In genomic region chr2:143698350-143698749, GRCh38 we compare ENCODE assay signal across 13 cellular contexts.
A peak's percentile ranks its signal among the peaks of the same experiment; 100 is the strongest.
DNase-seq lines count a peak whose midpoint lies in the region; ATAC-seq, FAIRE-seq and TF ChIP-seq lines count a peak whose summit lies in the region.
"Had no signal": no experiment of that assay in that cellular context is flagged by ENCODE, and none has a peak within 500 bp of the region (broad histone marks: within the 10 kb centered on the region; RNA-seq: fewer than 3 reads in every experiment).

No MANE protein-coding gene starts in this region.

- intact Hi-C loops in activated CD4-positive, alpha-beta memory T cell treated with anti-CD3 and anti-CD28 coated beads for 36 hours (cut with micrococcal nuclease), result loop anchor here (2.0 to 5.0 kb wide), 5 partner anchors 66 to 436 kb away; no protein-coding TSS in a partner anchor
- intact Hi-C loops in posterior cingulate gyrus (cut with DNase I), result no loop called here

- H3K4me1 Mint-ChIP-seq in activated T-cell treated with anti-CD3 and anti-CD28 coated beads, Interleukin-2, amount 50 U/mL, for 4 hours (ENCODE audit: low read depth), result peaks cover 33% of the 10 kb centered on the region
- peaks cover 71% of the 10 kb centered on the region for H3K4me1 Mint-ChIP-seq in activated CD4-positive, alpha-beta memory T cell treated with anti-CD3 and anti-CD28 coated beads for 36 hours (ENCODE audit: low read depth)
- peaks cover 50% of the 10 kb centered on the region for H3K4me1 Mint-ChIP-seq in nephron

- H3K27ac Mint-ChIP-seq in activated CD4-positive, alpha-beta memory T cell treated with anti-CD3 and anti-CD28 coated beads for 36 hours, result peak overlapping the region; percentile 64
- peak overlapping the region in 2 of 3 experiments; percentile 0 to 6 for H3K27ac Mint-ChIP-seq in nephron

- CTCF ChIA-PET in activated CD4-positive, alpha-beta memory T cell treated with anti-CD3 and anti-CD28 coated beads for 36 hours (lab: Charles Lee), result interaction anchor here (1.4 to 1.7 kb wide), 2 partner anchors 12 to 32 kb away, joined by 4 to 6 read pairs; no protein-coding TSS in a partner anchor

- no peak for DNase-seq in activated T-cell treated with anti-CD3 and anti-CD28 coated beads, Interleukin-2, amount 50 U/mL, for 4 hours
- DNase-seq in activated T-cell treated with anti-CD3 and anti-CD28 coated beads, Interleukin-2, amount 50 U/mL, for 1 hour, result no peak
- DNase-seq in GM12891 (ENCODE audit: insufficient read length, low spot score) (no peak), posterior cingulate gyrus (no peak), AG08395 (ENCODE audit: low spot score) (no peak)
- no peak for DNase-seq in activated CD4-positive, alpha-beta memory T cell treated with anti-CD3 and anti-CD28 coated beads for 36 hours
- DNase-seq in stimulated activated CD4-positive, alpha-beta T cell treated with anti-CD3 and anti-CD28 coated beads, Interleukin-1b, Interleukin-23, amount 100 ng/mL, for 48 hours, result no peak
- DNase-seq: DMS 273 treated with DMSO at 0.1 percent for 48 hours, H7, KG1, NCI-H1092, NCI-H1694 treated with DMSO at 0.1 percent for 48 hours had no signal

- TF ChIP-seq CTCF in nephron (IDR thresholded peaks at IDR 0.05; ENCODE audit: unreplicated experiment in 3 of 3), result no peak

- no peak for TF ChIP-seq POLR2A in GM12891 (IDR thresholded peaks at IDR 0.05; ENCODE audit: low read depth, low read length)

- H3K4me3 Mint-ChIP-seq in activated T-cell treated with anti-CD3 and anti-CD28 coated beads, Interleukin-2, amount 50 U/mL, for 4 hours, result no peak overlapping the region
- no peak overlapping the region for H3K4me3 Mint-ChIP-seq in activated CD4-positive, alpha-beta memory T cell treated with anti-CD3 and anti-CD28 coated beads for 36 hours
- H3K4me3 Mint-ChIP-seq in nephron, result no peak overlapping the region

- no peaks in the 10 kb centered on the region for H3K27me3 Mint-ChIP-seq in activated T-cell treated with anti-CD3 and anti-CD28 coated beads, Interleukin-2, amount 50 U/mL, for 4 hours (ENCODE audit: low read depth)
- H3K27me3 Mint-ChIP-seq in activated CD4-positive, alpha-beta memory T cell treated with anti-CD3 and anti-CD28 coated beads for 36 hours, result no peaks in the 10 kb centered on the region
- no peaks in the 10 kb centered on the region for H3K27me3 Mint-ChIP-seq in nephron (ENCODE audit: low read depth)

- POLR2A ChIA-PET in activated CD4-positive, alpha-beta memory T cell treated with anti-CD3 and anti-CD28 coated beads for 36 hours (lab: Charles Lee), result interaction anchor here (0.6 to 1.4 kb wide), 5 partner anchors 8 to 401 kb away, joined by 3 to 7 read pairs (median 3); no protein-coding TSS in a partner anchor

- FAIRE-seq in GM12891 (lab: Jason Lieb, UNC), result peak; percentile 35

- H3K9me3 Mint-ChIP-seq in activated T-cell treated with anti-CD3 and anti-CD28 coated beads, Interleukin-2, amount 50 U/mL, for 4 hours, result no peaks in the 10 kb centered on the region
- no peaks in the 10 kb centered on the region for H3K9me3 Mint-ChIP-seq in activated CD4-positive, alpha-beta memory T cell treated with anti-CD3 and anti-CD28 coated beads for 36 hours
- H3K9me3 Mint-ChIP-seq in nephron, result peaks cover 3% of the 10 kb centered on the region

- peak; percentile 59 to 64 for ATAC-seq in activated T-cell treated with anti-CD3 and anti-CD28 coated beads, Interleukin-2, amount 50 U/mL, for 4 hours

- peaks cover 24% of the 10 kb centered on the region for H3K36me3 Mint-ChIP-seq in activated T-cell treated with anti-CD3 and anti-CD28 coated beads, Interleukin-2, amount 50 U/mL, for 4 hours (ENCODE audit: insufficient read depth)
- H3K36me3 Mint-ChIP-seq in activated CD4-positive, alpha-beta memory T cell treated with anti-CD3 and anti-CD28 coated beads for 36 hours, result peaks cover 7% of the 10 kb centered on the region
- H3K36me3 Mint-ChIP-seq in nephron (ENCODE audit: low read depth), result no peaks in the 10 kb centered on the region

TF ChIP-seq in GM12891, 5 proteins besides CTCF, POLR2A, EP300 and RAD21:
- no peak for TF ChIP-seq SPI1 (IDR thresholded peaks at IDR 0.05; ENCODE audit: low read depth, low read length)
- TF ChIP-seq TAF1 (IDR thresholded peaks at IDR 0.05; ENCODE audit: low read depth, low read length), result no peak
